26 cellular contexts compared by ENCODE assay signal in genomic region chr9:127813739-127814226, GRCh38. TPM values are rescaled to one million over a fixed set of nuclear protein-coding genes. Genes with fewer than 3 reads are reported as not detected.
DNase-seq lines count a peak whose midpoint lies in the region; ATAC-seq and TF ChIP-seq lines count a peak whose summit lies in the region.
"Had no signal": no experiment of that assay in that cellular context is flagged by ENCODE, and none has a peak within 500 bp of the region (broad histone marks: within the 10 kb centered on the region; RNA-seq: fewer than 3 reads in every experiment).

No MANE protein-coding gene starts in this region.

- H3K4me3 ChIP-seq in heart left ventricle = no peak overlapping the region
- no peak overlapping the region for H3K4me3 ChIP-seq in right atrium auricular region
- H3K4me3 ChIP-seq in upper lobe of left lung = no peak overlapping the region
- no peak overlapping the region for H3K4me3 ChIP-seq in PC-9
- H3K4me3 ChIP-seq: coronary artery, gastroesophageal sphincter, Peyer's patch, right lobe of liver, SJSA1 had no signal

- H3F3A ChIP-seq in PC-9 (ENCODE audit: insufficient read depth, low read depth) = peaks cover 13% of the 10 kb centered on the region; the same call in 1 of the 2 replicates

- H3K27me3 ChIP-seq in heart left ventricle (no peaks in the 10 kb centered on the region), right atrium auricular region (no peaks in the 10 kb centered on the region), upper lobe of left lung (no peaks in the 10 kb centered on the region), PC-9 (ENCODE audit: insufficient read depth, low read depth) (no peaks in the 10 kb centered on the region)
- H3K27me3 ChIP-seq: gastroesophageal sphincter, Peyer's patch, right lobe of liver, SJSA1 had no signal

- H3K4me1 ChIP-seq in heart left ventricle (peaks cover 0 to 43% (median 5%) of the 10 kb centered on the region in 12 donors), right atrium auricular region (peaks cover 0 to 27% of the 10 kb centered on the region in 2 donors), upper lobe of left lung (peaks cover 6 to 33% (median 10%) of the 10 kb centered on the region in 4 donors), PC-9 (replicated peaks; ENCODE audit: insufficient read depth) (no peaks in the 10 kb centered on the region)
- H3K4me1 ChIP-seq: SJSA1 had no signal

- H4K20me1 ChIP-seq in PC-9 (ENCODE audit: insufficient read depth) = peaks cover 8% of the 10 kb centered on the region; the same call in 1 of the 2 replicates

- H3K9me3 ChIP-seq in heart left ventricle = no peaks in the 10 kb centered on the region
- H3K9me3 ChIP-seq in right atrium auricular region = no peaks in the 10 kb centered on the region
- no peaks in the 10 kb centered on the region for H3K9me3 ChIP-seq in upper lobe of left lung
- no peaks in the 10 kb centered on the region for H3K9me3 ChIP-seq in PC-9 (ENCODE audit: insufficient read depth, low read depth)
- H3K9me3 ChIP-seq: gastroesophageal sphincter, Peyer's patch, right lobe of liver, SJSA1 had no signal

- no peaks in the 10 kb centered on the region for H3K9me2 ChIP-seq in PC-9 (ENCODE audit: insufficient read depth)

- no peak overlapping the region for H3K4me2 ChIP-seq in PC-9

- intact Hi-C loops in heart left ventricle (cut with DNase I) = no loop called here
- intact Hi-C loops in PC-9 (cut with micrococcal nuclease; ENCODE audit: unreplicated experiment) = no loop called here

- CTCF ChIA-PET in PC-9 (lab: Charles Lee) = no interaction called here

- DNase-seq in heart left ventricle = peak in 1 of 5 donors; percentile 58
- DNase-seq in right atrium auricular region (ENCODE audit: low spot score) = no peak
- DNase-seq in dermis microvascular lymphatic vessel endothelial cell (ENCODE audit: low read depth in 2 of 2) = peak; percentile 24 to 61
- peak; percentile 67 to 74 for DNase-seq in lung microvascular endothelial cell (ENCODE audit: low read depth in 2 of 2)
- peak in 1 of 2 donors; percentile 49 for DNase-seq in upper lobe of left lung
- DNase-seq in PC-9 = no peak
- no peak for DNase-seq in NCI-H82 (lab: John Stamatoyannopoulos, UW)
- no peak for DNase-seq in DMS114 treated with DMSO at 0.1 percent for 48 hours (lab: John Stamatoyannopoulos, UW; ENCODE audit: unreplicated experiment)
- DNase-seq: activated CD4-positive, alpha-beta memory T cell treated with anti-CD3 and anti-CD28 coated beads for 36 hours; activated CD8-positive, alpha-beta memory T cell treated with anti-CD3 and anti-CD28 coated beads, Interleukin-2, amount 50 U/mL, for 4 hours; activated naive CD4-positive, alpha-beta T cell treated with anti-CD3 and anti-CD28 coated beads, Interleukin-2, amount 50 U/mL, for 16 hours; AML-193; CD8-positive, alpha-beta T cell; DMS 273 treated with DMSO at 0.1 percent for 48 hours; GOT3; NCI-H1105; NCI-H187 treated with DMSO at 0.1 percent for 48 hours; NCI-H524 treated with DMSO at 0.1 percent for 48 hours; Peyer's patch; stimulated activated naive CD8-positive, alpha-beta T cell treated with anti-CD3 and anti-CD28 coated beads, Interleukin-15, Interleukin-2, amounts not matched to agents 100 U/mL and 50 U/mL, for 24 hours had no signal

- no TSS peak for BruUV-seq in PC-9 (replicated peaks; lab: Mats Ljungman, UMichigan)

- TF ChIP-seq POLR2A in heart left ventricle (IDR thresholded peaks at IDR 0.05) = peak in 1 of 2 donors; percentile 18
- TF ChIP-seq POLR2A in upper lobe of left lung (IDR thresholded peaks at IDR 0.05) = no peak

- peak in 3 of 4 donors; percentile 3 to 36 (median 7) for ATAC-seq in heart left ventricle
- no peak for ATAC-seq in upper lobe of left lung (ENCODE audit: low FRiP score in 2 of 2)
- ATAC-seq: CD8-positive, alpha-beta T cell; gastroesophageal sphincter; left lobe of liver; stimulated activated naive CD8-positive, alpha-beta T cell treated with anti-CD3 and anti-CD28 coated beads, Interleukin-15, Interleukin-2, amounts not matched to agents 100 U/mL and 50 U/mL, for 24 hours had no signal

- TF ChIP-seq CTCF in heart left ventricle (IDR thresholded peaks at IDR 0.05) = no peak
- TF ChIP-seq CTCF in right atrium auricular region (IDR thresholded peaks at IDR 0.05) = no peak
- no peak for TF ChIP-seq CTCF in upper lobe of left lung (IDR thresholded peaks at IDR 0.05)
- TF ChIP-seq CTCF in PC-9 (conservative IDR thresholded peaks at IDR 0.05) = no peak

- no peak for TF ChIP-seq EP300 in upper lobe of left lung (IDR thresholded peaks at IDR 0.05)

- 47 to 61% (median 55%) methylated on average over 8 to 9 of the region's 9 CpGs for WGBS in heart left ventricle, 4 donors
- 73 to 81% methylated on average over 4 to 9 of the region's 9 CpGs for WGBS in upper lobe of left lung, 2 donors

- POLR2A ChIA-PET in PC-9 (lab: Charles Lee; ENCODE audit: unreplicated experiment) = no interaction called here

- no peaks in the 10 kb centered on the region for H3K79me2 ChIP-seq in PC-9 (ENCODE audit: low read depth)

- H3K27ac ChIP-seq in heart left ventricle = peak overlapping the region in 9 of 12 donors; percentile 4 to 52 (median 34)
- H3K27ac ChIP-seq in right atrium auricular region = no peak overlapping the region
- H3K27ac ChIP-seq in upper lobe of left lung = peak overlapping the region in 3 of 4 donors; percentile 34 to 39 (median 38)
- no peak overlapping the region for H3K27ac ChIP-seq in PC-9
- H3K27ac ChIP-seq: Peyer's patch, right lobe of liver, SJSA1 had no signal

- no peak overlapping the region for H2AFZ ChIP-seq in PC-9

- H3K36me3 ChIP-seq in heart left ventricle (peaks cover 0 to 93% (median 88%) of the 10 kb centered on the region in 9 donors), right atrium auricular region (peaks cover 71% of the 10 kb centered on the region), upper lobe of left lung (peaks cover 20 to 94% (median 81%) of the 10 kb centered on the region in 4 donors), PC-9 (ENCODE audit: low read depth) (peaks cover 26% of the 10 kb centered on the region; the same call in 1 of the 2 replicates)

RNA-seq across cellular contexts. Expression of gene FPGS, which starts 11.1 kb away (rescaled TPM):
- total RNA-seq in heart left ventricle (10 to 100 TPM; 39.9 to 55.1 (median 41.5) TPM), right atrium auricular region (10 to 100 TPM; 43.9 to 47.0 TPM), dermis microvascular lymphatic vessel endothelial cell (60.3 and 64.5 TPM in 2 replicates), lung microvascular endothelial cell (39.7 and 51.0 TPM in 2 replicates), upper lobe of left lung (100 to 1,000 TPM in 2 of 6 donors, 10 to 100 TPM in 4; 85.1 to 337 (median 95.5) TPM), PC-9 (2021) (152 and 191 TPM in 2 replicates)
- 10 to 100 TPM; 36.8 to 50.1 TPM for polyA plus RNA-seq in heart left ventricle

RNA-seq across cellular contexts. Expression of gene CDK9, which starts 27.9 kb away (rescaled TPM):
- 10 to 100 TPM; 35.6 to 60.3 (median 47.8) TPM for total RNA-seq in heart left ventricle
- polyA plus RNA-seq in heart left ventricle = 10 to 100 TPM; 26.2 to 30.4 TPM
- 10 to 100 TPM; 37.2 to 53.3 TPM for total RNA-seq in right atrium auricular region
- 75.0 and 93.9 TPM in 2 replicates for total RNA-seq in dermis microvascular lymphatic vessel endothelial cell
- 57.1 and 70.0 TPM in 2 replicates for total RNA-seq in lung microvascular endothelial cell
- 100 to 1,000 TPM in 3 of 6 donors, 10 to 100 TPM in 3; 69.8 to 168 (median 106) TPM for total RNA-seq in upper lobe of left lung
- 92.5 and 93.8 TPM in 2 replicates for total RNA-seq in PC-9 (2021)

RNA-seq across cellular contexts. Expression of gene SH2D3C, which starts 35.3 kb away (rescaled TPM):
- total RNA-seq in heart left ventricle (10 to 100 TPM; 13.7 to 38.9 (median 16.9) TPM), right atrium auricular region (10 to 100 TPM; 11.5 to 16.5 TPM), dermis microvascular lymphatic vessel endothelial cell (61.5 and 100 TPM in 2 replicates), lung microvascular endothelial cell (56.2 and 72.6 TPM in 2 replicates), upper lobe of left lung (10 to 100 TPM; 17.5 to 90.4 (median 37.5) TPM), PC-9 (2021) (0.75 and 0.79 TPM in 2 replicates)
- polyA plus RNA-seq in heart left ventricle = 10 to 100 TPM; 21.1 to 24.8 TPM
- total RNA-seq: fibroblast of lung, SJSA1 had no signal

RNA-seq across cellular contexts. Expression of gene ENG, which starts 40.7 kb away (rescaled TPM):
- total RNA-seq in heart left ventricle (100 to 1,000 TPM; 116 to 252 (median 133) TPM), right atrium auricular region (100 to 1,000 TPM; 142 to 511 TPM), dermis microvascular lymphatic vessel endothelial cell (30.0 and 91.3 TPM in 2 replicates), lung microvascular endothelial cell (34.0 and 51.6 TPM in 2 replicates), upper lobe of left lung (100 to 1,000 TPM in 4 of 6 donors, 10 to 100 TPM in 2; 45.7 to 378 (median 178) TPM), PC-9 (2021) (18.4 and 23.1 TPM in 2 replicates)
- polyA plus RNA-seq in heart left ventricle = 100 to 1,000 TPM; 156 to 245 TPM

Comparison
In these comparisons a context has a peak if more than half of its experiments do, and no peak if none do; other contexts are left out.
1. H3K27ac ChIP-seq: peak in heart left ventricle (9 of 12) and upper lobe of left lung (3 of 4); none in right atrium auricular region (0 of 2) and PC-9 (single experiment).
2. ATAC-seq: peak in heart left ventricle (3 of 4); none in upper lobe of left lung (0 of 2).
3. DNase-seq: peak in dermis microvascular lymphatic vessel endothelial cell (2 of 2) and lung microvascular endothelial cell (2 of 2); none in right atrium auricular region (single experiment), PC-9 (0 of 2), NCI-H82 (single experiment) and DMS114 treated with DMSO at 0.1 percent for 48 hours (single experiment).